Comparison of ENCODE assay signal across 15 cellular contexts in the genomic region with DNA sequence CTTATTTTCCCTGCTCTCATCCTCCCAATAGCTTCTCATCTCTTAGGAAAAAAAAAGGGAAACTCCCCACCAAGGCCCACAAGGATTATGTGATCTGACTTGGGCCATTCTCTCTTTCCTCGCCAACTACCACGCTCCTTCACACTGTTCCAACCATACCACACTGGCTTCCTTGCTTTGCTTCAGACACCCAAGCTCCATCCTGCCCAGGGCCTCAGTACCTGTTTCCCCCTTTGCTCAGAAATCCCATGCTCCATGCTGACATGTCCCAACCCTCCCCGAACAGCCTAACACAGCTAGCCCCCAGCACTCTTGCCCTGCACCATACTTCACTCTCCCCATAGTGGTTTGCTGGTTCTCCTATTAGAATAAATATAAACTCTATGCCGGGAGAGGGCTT. TPM values are rescaled to one million over a fixed set of nuclear protein-coding genes. Genes with fewer than 3 reads are reported as not detected.
DNase-seq lines count a peak whose midpoint lies in the region; ATAC-seq and TF ChIP-seq lines count a peak whose summit lies in the region.
"Had no signal": no experiment of that assay in that cellular context is flagged by ENCODE, and none has a peak within 500 bp of the region (broad histone marks: within the 10 kb centered on the region; RNA-seq: fewer than 3 reads in every experiment).

No MANE protein-coding gene starts in this region.

- H3K9me3 Mint-ChIP-seq in CD4-positive, alpha-beta memory T cell: no peaks in the 10 kb centered on the region
- no peaks in the 10 kb centered on the region for H3K9me3 Mint-ChIP-seq in activated T-helper 2 cell treated with anti-CD3 and anti-CD28 coated beads, Interferon-gamma antibody, Interleukin-2, Interleukin-4, amounts not matched to agents 10 μg/mL and 5 μg/mL and 100 μg/mL, durations not matched to agents 14 hours and 24 hours and 36 hours
- no peaks in the 10 kb centered on the region for H3K9me3 Mint-ChIP-seq in stimulated activated effector memory CD8-positive, alpha-beta T cell treated with anti-CD3 and anti-CD28 coated beads, Interleukin-12 subunit alpha, Interleukin-12 subunit beta, amount 100 ng/mL, for 72 hours

- peaks cover 0 to 3% of the 10 kb centered on the region in 2 donors for H3K27me3 Mint-ChIP-seq in CD4-positive, alpha-beta memory T cell
- H3K27me3 Mint-ChIP-seq in activated T-helper 2 cell treated with anti-CD3 and anti-CD28 coated beads, Interferon-gamma antibody, Interleukin-2, Interleukin-4, amounts not matched to agents 10 μg/mL and 5 μg/mL and 100 μg/mL, durations not matched to agents 14 hours and 24 hours and 36 hours (ENCODE audit: low read depth): peaks cover 23% of the 10 kb centered on the region

- TF ChIP-seq CTCF in heart right ventricle (IDR thresholded peaks at IDR 0.05): no peak

- H3K4me3 Mint-ChIP-seq in CD4-positive, alpha-beta memory T cell: no peak overlapping the region
- H3K4me3 Mint-ChIP-seq in activated T-helper 2 cell treated with anti-CD3 and anti-CD28 coated beads, Interferon-gamma antibody, Interleukin-2, Interleukin-4, amounts not matched to agents 10 μg/mL and 5 μg/mL and 100 μg/mL, durations not matched to agents 14 hours and 24 hours and 36 hours (ENCODE audit: low read depth): no peak overlapping the region
- no peak overlapping the region for H3K4me3 Mint-ChIP-seq in stimulated activated effector memory CD8-positive, alpha-beta T cell treated with anti-CD3 and anti-CD28 coated beads, Interleukin-12 subunit alpha, Interleukin-12 subunit beta, amount 100 ng/mL, for 72 hours

- POLR2A ChIA-PET in CD4-positive, alpha-beta memory T cell (lab: Charles Lee; ENCODE audit: partially characterized antibody): interaction anchor here (0.6 to 0.7 kb wide), 3 partner anchors 11 to 424 kb away, joined by 3 to 4 read pairs (median 3); no protein-coding TSS in a partner anchor

- WGBS in heart right ventricle, 2 donors: 93 to 97% methylated on average over 4 of the region's 4 CpGs

- H3K4me1 ChIP-seq in CD4-positive, alpha-beta memory T cell (ENCODE audit: insufficient read depth, low read length): peaks cover 17% of the 10 kb centered on the region
- peaks cover 5 to 30% (median 11%) of the 10 kb centered on the region in 9 donors for H3K4me1 ChIP-seq in heart right ventricle
- H3K4me1 ChIP-seq: BE2C had no signal

- no peak for ATAC-seq in stimulated activated effector memory CD8-positive, alpha-beta T cell treated with anti-CD3 and anti-CD28 coated beads, Interleukin-12 subunit alpha, Interleukin-12 subunit beta, amount 100 ng/mL, for 72 hours
- ATAC-seq in HG02678 (IDR thresholded peaks at IDR 0.05; ENCODE audit: unreplicated experiment): no peak
- ATAC-seq in heart right ventricle: no peak

- DNase-seq in CD4-positive, alpha-beta memory T cell: no peak
- DNase-seq in activated T-helper 2 cell treated with anti-CD3 and anti-CD28 coated beads, Interferon-gamma antibody, Interleukin-2, Interleukin-4, amounts not matched to agents 10 μg/mL and 5 μg/mL and 100 μg/mL, durations not matched to agents 14 hours and 24 hours and 36 hours (ENCODE audit: low spot score): peak; percentile 4
- DNase-seq in islet precursor cell (peak; percentile 34), SKM-1 (lab: John Stamatoyannopoulos, UW; ENCODE audit: unreplicated experiment) (no peak), heart right ventricle (no peak)
- peak in 1 of 2 donors; percentile 46 for DNase-seq in stimulated activated effector memory CD8-positive, alpha-beta T cell treated with anti-CD3 and anti-CD28 coated beads, Interleukin-12 subunit alpha, Interleukin-12 subunit beta, amount 100 ng/mL, for 72 hours (ENCODE audit: low spot score in 2 of 2)
- DNase-seq: BE2C, DMS153, KG1, NCI-H1092, NCI-H2227 treated with DMSO at 0.1 percent for 48 hours, NCI-H524 treated with DMSO at 0.1 percent for 48 hours, RPMI8226 had no signal

- peaks cover 10 to 23% (median 15%) of the 10 kb centered on the region in 4 donors for H3K4me1 Mint-ChIP-seq in CD4-positive, alpha-beta memory T cell
- peaks cover 11% of the 10 kb centered on the region for H3K4me1 Mint-ChIP-seq in activated T-helper 2 cell treated with anti-CD3 and anti-CD28 coated beads, Interferon-gamma antibody, Interleukin-2, Interleukin-4, amounts not matched to agents 10 μg/mL and 5 μg/mL and 100 μg/mL, durations not matched to agents 14 hours and 24 hours and 36 hours (ENCODE audit: low read depth)
- peaks cover 14% of the 10 kb centered on the region for H3K4me1 Mint-ChIP-seq in stimulated activated effector memory CD8-positive, alpha-beta T cell treated with anti-CD3 and anti-CD28 coated beads, Interleukin-12 subunit alpha, Interleukin-12 subunit beta, amount 100 ng/mL, for 72 hours

- H3K36me3 ChIP-seq in CD4-positive, alpha-beta memory T cell (ENCODE audit: insufficient read depth, low read length): no peaks in the 10 kb centered on the region
- no peaks in the 10 kb centered on the region for H3K36me3 ChIP-seq in heart right ventricle
- H3K36me3 ChIP-seq: BE2C had no signal

- H3K4me3 ChIP-seq in CD4-positive, alpha-beta memory T cell (ENCODE audit: low read length in 2 of 2): no peak overlapping the region
- H3K4me3 ChIP-seq in heart right ventricle: no peak overlapping the region

- intact Hi-C loops in CD4-positive, alpha-beta memory T cell (cut with micrococcal nuclease): loop anchor here (5.0 kb wide), 2 partner anchors 82 to 227 kb away; no protein-coding TSS in a partner anchor
- intact Hi-C loops in activated T-helper 2 cell treated with anti-CD3 and anti-CD28 coated beads, Interferon-gamma antibody, Interleukin-2, Interleukin-4, amounts not matched to agents 10 μg/mL and 5 μg/mL and 100 μg/mL, durations not matched to agents 14 hours and 24 hours and 36 hours (cut with micrococcal nuclease): loop anchor here (5.0 kb wide), 1 partner anchor 222 kb away; the partner anchor contains the start of gene ATP1A1
- intact Hi-C loops in heart right ventricle (cut with DNase I): loop anchor here in 7 of 10 donors (5.0 to 10.0 kb wide), 6 partner anchors 214 to 337 kb away; partner anchors contain the start of gene ATP1A1 (in 2 of the 7)

- no peaks in the 10 kb centered on the region for H3K27me3 ChIP-seq in CD4-positive, alpha-beta memory T cell (ENCODE audit: insufficient read depth, low read length)
- no peaks in the 10 kb centered on the region for H3K27me3 ChIP-seq in heart right ventricle
- H3K27me3 ChIP-seq: BE2C had no signal

- no peaks in the 10 kb centered on the region for H3K9me3 ChIP-seq in CD4-positive, alpha-beta memory T cell (ENCODE audit: control insufficient read depth in 1 of 2, low read length in 2 of 2)
- H3K9me3 ChIP-seq in heart right ventricle: no peaks in the 10 kb centered on the region
- H3K9me3 ChIP-seq: BE2C had no signal

- CTCF ChIA-PET in CD4-positive, alpha-beta memory T cell (lab: Charles Lee; ENCODE audit: partially characterized antibody): interaction anchor here (0.7 to 15.0 kb wide), 12 partner anchors 9 to 445 kb away, joined by 3 to 463 read pairs (median 6); no protein-coding TSS in a partner anchor

- no peak overlapping the region for H3K27ac ChIP-seq in CD4-positive, alpha-beta memory T cell (ENCODE audit: low read depth, low read length)
- peak overlapping the region in 2 of 10 donors; percentile 26 to 39 for H3K27ac ChIP-seq in heart right ventricle

- H3K36me3 Mint-ChIP-seq in CD4-positive, alpha-beta memory T cell: no peaks in the 10 kb centered on the region
- H3K36me3 Mint-ChIP-seq in activated T-helper 2 cell treated with anti-CD3 and anti-CD28 coated beads, Interferon-gamma antibody, Interleukin-2, Interleukin-4, amounts not matched to agents 10 μg/mL and 5 μg/mL and 100 μg/mL, durations not matched to agents 14 hours and 24 hours and 36 hours (ENCODE audit: low read depth): no peaks in the 10 kb centered on the region
- H3K36me3 Mint-ChIP-seq in stimulated activated effector memory CD8-positive, alpha-beta T cell treated with anti-CD3 and anti-CD28 coated beads, Interleukin-12 subunit alpha, Interleukin-12 subunit beta, amount 100 ng/mL, for 72 hours: no peaks in the 10 kb centered on the region

- H3K27ac Mint-ChIP-seq in CD4-positive, alpha-beta memory T cell: peak overlapping the region in 4 of 7 donors; percentile 19 to 73 (median 56)
- H3K27ac Mint-ChIP-seq in activated T-helper 2 cell treated with anti-CD3 and anti-CD28 coated beads, Interferon-gamma antibody, Interleukin-2, Interleukin-4, amounts not matched to agents 10 μg/mL and 5 μg/mL and 100 μg/mL, durations not matched to agents 14 hours and 24 hours and 36 hours: no peak overlapping the region
- H3K27ac Mint-ChIP-seq in stimulated activated effector memory CD8-positive, alpha-beta T cell treated with anti-CD3 and anti-CD28 coated beads, Interleukin-12 subunit alpha, Interleukin-12 subunit beta, amount 100 ng/mL, for 72 hours: peak overlapping the region; percentile 18

RNA-seq across cellular contexts. Expression of gene MAB21L3, which starts 39.2 kb away (rescaled TPM):
- not detected for total RNA-seq in CD4-positive, alpha-beta memory T cell
- polyA plus RNA-seq in CD4-positive, alpha-beta memory T cell: not detected
- not detected in 2 replicates for total RNA-seq in activated T-helper 2 cell treated with anti-CD3 and anti-CD28 coated beads, Interferon-gamma antibody, Interleukin-2, Interleukin-4, amounts not matched to agents 10 μg/mL and 5 μg/mL and 100 μg/mL, durations not matched to agents 14 hours and 24 hours and 36 hours
- under 1 TPM in 1 of 10 donors, not detected in 9; 0.07 TPM for total RNA-seq in heart right ventricle
- polyA plus RNA-seq in heart right ventricle: not detected
- total RNA-seq: OCI-LY7 had no signal

Comparison
In these comparisons a context has a peak if more than half of its experiments do, and no peak if none do; other contexts are left out.
1. DNase-seq: peak in activated T-helper 2 cell treated with anti-CD3 and anti-CD28 coated beads, Interferon-gamma antibody, Interleukin-2, Interleukin-4, amounts not matched to agents 10 μg/mL and 5 μg/mL and 100 μg/mL, durations not matched to agents 14 hours and 24 hours and 36 hours (single experiment) and islet precursor cell (single experiment); none in CD4-positive, alpha-beta memory T cell (0 of 5), SKM-1 (single experiment) and heart right ventricle (0 of 2).